10 cellular contexts compared by ENCODE assay signal in genomic region chr10:122140941-122141623, GRCh38.
DNase-seq lines count a peak whose midpoint lies in the region; ATAC-seq and TF ChIP-seq lines count a peak whose summit lies in the region.
"Had no signal": no experiment of that assay in that cellular context is flagged by ENCODE, and none has a peak within 500 bp of the region (broad histone marks: within the 10 kb centered on the region; RNA-seq: fewer than 3 reads in every experiment).

No MANE protein-coding gene starts in this region.

- peak; percentile 47 for ATAC-seq in body of pancreas
- ATAC-seq in left lung: peak; percentile 66
- ATAC-seq in stimulated activated naive B cell treated with anti-CD40 and anti-IgM and Interleukin-4, amounts not matched to agents 10 μg/mL and 1 μg/mL and 100 μg/mL, for 72 hours (replicated peaks): no peak
- ATAC-seq in stimulated activated naive CD8-positive, alpha-beta T cell treated with anti-CD3 and anti-CD28 coated beads, Interleukin-15, Interleukin-2, amounts not matched to agents 100 U/mL and 50 U/mL, for 24 hours: no peak

- H3K27ac ChIP-seq in body of pancreas (peak overlapping the region in 1 of 4 donors; percentile 20), left lung (peak overlapping the region; percentile 67 to 70)

- H3K9me3 ChIP-seq in body of pancreas (no peaks in the 10 kb centered on the region), left lung (peaks cover 0 to 4% of the 10 kb centered on the region in 2 donors)

- H3K4me1 ChIP-seq in body of pancreas: peaks cover 23% of the 10 kb centered on the region
- H3K4me1 ChIP-seq in left lung: peaks cover 29 to 56% of the 10 kb centered on the region in 2 donors

- no peak overlapping the region for H3K4me3 ChIP-seq in body of pancreas
- H3K4me3 ChIP-seq in left lung: no peak overlapping the region

- peaks cover 4 to 6% of the 10 kb centered on the region in 2 donors for H3K9me3 Mint-ChIP-seq in stimulated activated naive B cell treated with anti-CD40 and anti-IgM and Interleukin-4, amounts not matched to agents 10 μg/mL and 1 μg/mL and 100 μg/mL, for 72 hours
- H3K9me3 Mint-ChIP-seq: T-helper 1 cell treated with Interleukin-12 subunit alpha and Interleukin-12 subunit beta and Interleukin-4 antibody, amounts not matched to agents 30 μg/mL and 1 μg/mL, for 36 hours had no signal

- intact Hi-C loops in body of pancreas (cut with DNase I) (no loop called here), left lung (cut with DNase I) (no loop called here)

- 42 to 48% methylated on average over 7 to 10 of the region's 10 CpGs for WGBS in body of pancreas, 2 donors

- DNase-seq in NCI-H82 (lab: John Stamatoyannopoulos, UW): peak; percentile 72
- no peak for DNase-seq in NCI-H82 treated with DMSO at 0.1 percent for 48 hours (lab: John Stamatoyannopoulos, UW; ENCODE audit: unreplicated experiment)
- peak; percentile 50 to 76 (median 61) for DNase-seq in body of pancreas
- peak; percentile 77 to 89 for DNase-seq in left lung
- peak; percentile 86 for DNase-seq in ureter (ENCODE audit: low spot score)
- no peak for DNase-seq in NCI-H2196 treated with DMSO at 0.1 percent for 48 hours (lab: John Stamatoyannopoulos, UW; ENCODE audit: unreplicated experiment)
- DNase-seq in stimulated activated naive B cell treated with anti-CD40 and anti-IgM and Interleukin-4, amounts not matched to agents 10 μg/mL and 1 μg/mL and 100 μg/mL, for 72 hours: no peak
- DNase-seq in stimulated activated naive CD8-positive, alpha-beta T cell treated with anti-CD3 and anti-CD28 coated beads, Interleukin-15, Interleukin-2, amounts not matched to agents 100 U/mL and 50 U/mL, for 24 hours: no peak
- DNase-seq: naive B cell had no signal

- H3K36me3 Mint-ChIP-seq in stimulated activated naive B cell treated with anti-CD40 and anti-IgM and Interleukin-4, amounts not matched to agents 10 μg/mL and 1 μg/mL and 100 μg/mL, for 72 hours: peaks cover 0 to 2% of the 10 kb centered on the region in 2 donors

- no peak overlapping the region for H3K27ac Mint-ChIP-seq in stimulated activated naive B cell treated with anti-CD40 and anti-IgM and Interleukin-4, amounts not matched to agents 10 μg/mL and 1 μg/mL and 100 μg/mL, for 72 hours
- H3K27ac Mint-ChIP-seq: naive B cell; T-helper 1 cell treated with Interleukin-12 subunit alpha and Interleukin-12 subunit beta and Interleukin-4 antibody, amounts not matched to agents 30 μg/mL and 1 μg/mL, for 36 hours had no signal

- H3K27me3 ChIP-seq in body of pancreas (no peaks in the 10 kb centered on the region), left lung (no peaks in the 10 kb centered on the region)

- no peak overlapping the region for H3K4me3 Mint-ChIP-seq in stimulated activated naive B cell treated with anti-CD40 and anti-IgM and Interleukin-4, amounts not matched to agents 10 μg/mL and 1 μg/mL and 100 μg/mL, for 72 hours
- H3K4me3 Mint-ChIP-seq: T-helper 1 cell treated with Interleukin-12 subunit alpha and Interleukin-12 subunit beta and Interleukin-4 antibody, amounts not matched to agents 30 μg/mL and 1 μg/mL, for 36 hours had no signal

- H3K4me1 Mint-ChIP-seq in stimulated activated naive B cell treated with anti-CD40 and anti-IgM and Interleukin-4, amounts not matched to agents 10 μg/mL and 1 μg/mL and 100 μg/mL, for 72 hours: no peaks in the 10 kb centered on the region
- H3K4me1 Mint-ChIP-seq: naive B cell had no signal

- no peak for TF ChIP-seq CTCF in body of pancreas (IDR thresholded peaks at IDR 0.05)
- TF ChIP-seq CTCF in left lung (IDR thresholded peaks at IDR 0.05): peak in 1 of 2 donors; percentile 11

- H3K27me3 Mint-ChIP-seq in stimulated activated naive B cell treated with anti-CD40 and anti-IgM and Interleukin-4, amounts not matched to agents 10 μg/mL and 1 μg/mL and 100 μg/mL, for 72 hours: peaks cover 8 to 12% of the 10 kb centered on the region in 2 donors

- no peaks in the 10 kb centered on the region for H3K36me3 ChIP-seq in body of pancreas (replicated peaks in 1 of 2; ENCODE audit: insufficient read depth in 1 of 2, low read depth in 2 of 2)
- H3K36me3 ChIP-seq in left lung: peaks cover 0 to 46% of the 10 kb centered on the region in 2 donors

- TF ChIP-seq POLR2A in body of pancreas (IDR thresholded peaks at IDR 0.05): no peak

Comparison
In these comparisons a context has a peak if more than half of its experiments do, and no peak if none do; other contexts are left out.
1. DNase-seq: peak in NCI-H82 (single experiment), body of pancreas (4 of 4), left lung (2 of 2) and ureter (single experiment); none in NCI-H82 treated with DMSO at 0.1 percent for 48 hours (single experiment), NCI-H2196 treated with DMSO at 0.1 percent for 48 hours (single experiment), stimulated activated naive B cell treated with anti-CD40 and anti-IgM and Interleukin-4, amounts not matched to agents 10 μg/mL and 1 μg/mL and 100 μg/mL, for 72 hours (single experiment) and stimulated activated naive CD8-positive, alpha-beta T cell treated with anti-CD3 and anti-CD28 coated beads, Interleukin-15, Interleukin-2, amounts not matched to agents 100 U/mL and 50 U/mL, for 24 hours (single experiment).
2. ATAC-seq: peak in body of pancreas (single experiment) and left lung (single experiment); none in stimulated activated naive B cell treated with anti-CD40 and anti-IgM and Interleukin-4, amounts not matched to agents 10 μg/mL and 1 μg/mL and 100 μg/mL, for 72 hours (0 of 2) and stimulated activated naive CD8-positive, alpha-beta T cell treated with anti-CD3 and anti-CD28 coated beads, Interleukin-15, Interleukin-2, amounts not matched to agents 100 U/mL and 50 U/mL, for 24 hours (single experiment).